24 cellular contexts compared by ENCODE assay signal in genomic region chr12:49885663-49886461, GRCh38. TPM values are rescaled to one million over a fixed set of nuclear protein-coding genes. Genes with fewer than 3 reads are reported as not detected.
"Had no signal": no experiment of that assay in that cellular context is flagged by ENCODE, and none has a peak within 500 bp of the region (broad histone marks: within the 10 kb centered on the region; RNA-seq: fewer than 3 reads in every experiment).

No MANE protein-coding gene starts in this region.

- H3K27ac Mint-ChIP-seq: activated naive CD8-positive, alpha-beta T cell treated with anti-CD3 and anti-CD28 coated beads for 36 hours; progenitor cell of endocrine pancreas had no signal

- H3K36me3 Mint-ChIP-seq: activated naive CD8-positive, alpha-beta T cell treated with anti-CD3 and anti-CD28 coated beads for 36 hours had no signal

- DNase-seq: activated CD4-positive, CD25-positive, alpha-beta regulatory T cell treated with anti-CD3 and anti-CD28 coated beads, Interleukin-2, amount 50 U/mL, for 72 hours; activated gamma-delta T cell; activated naive CD8-positive, alpha-beta T cell treated with anti-CD3 and anti-CD28 coated beads for 36 hours; amniotic stem cell; foreskin fibroblast; glutamatergic neuron; hippocampal formation; islet precursor cell; mammary epithelial cell; midbrain; occipital lobe; stimulated activated CD4-positive, alpha-beta T cell treated with anti-CD3 and anti-CD28 coated beads, Interleukin-12 subunit alpha, Interleukin-12 subunit beta, amount 100 ng/mL, for 4 hours; stimulated activated CD4-positive, alpha-beta T cell treated with anti-CD3 and anti-CD28 coated beads, Interleukin-1b, Interleukin-23, amount 100 ng/mL, for 48 hours; stimulated activated CD8-positive, alpha-beta memory T cell treated with anti-CD3 and anti-CD28 coated beads, Interleukin-4, amount 100 ng/mL, for 48 hours; stimulated activated naive CD4-positive, alpha-beta T cell treated with Interleukin-2 at 50 U/mL for 16 hours; substantia nigra; T-helper 2 cell; tibial artery had no signal

- H3K27ac ChIP-seq: epithelial cell of prostate, left lung, tibial artery, VCaP had no signal

- H3K4me3 ChIP-seq: left lung, tibial artery had no signal

- H3K4me3 Mint-ChIP-seq: activated naive CD8-positive, alpha-beta T cell treated with anti-CD3 and anti-CD28 coated beads for 36 hours; nephron had no signal

- H3K9me3 ChIP-seq: left lung, tibial artery had no signal

- H3K9me3 Mint-ChIP-seq: activated naive CD8-positive, alpha-beta T cell treated with anti-CD3 and anti-CD28 coated beads for 36 hours; nephron had no signal

- H3K4me1 Mint-ChIP-seq: activated naive CD8-positive, alpha-beta T cell treated with anti-CD3 and anti-CD28 coated beads for 36 hours had no signal

- H3K4me1 ChIP-seq: left lung, tibial artery had no signal

- H3K36me3 ChIP-seq: left lung, tibial artery had no signal

RNA-seq across cellular contexts. Expression of gene FAIM2, which starts 17.8 kb away (rescaled TPM):
- total RNA-seq: dermis microvascular lymphatic vessel endothelial cell, mammary epithelial cell, progenitor cell of endocrine pancreas had no signal
- polyA plus RNA-seq: mammary epithelial cell had no signal
